ENCODE assay signal across 22 cellular contexts in the genomic region with DNA sequence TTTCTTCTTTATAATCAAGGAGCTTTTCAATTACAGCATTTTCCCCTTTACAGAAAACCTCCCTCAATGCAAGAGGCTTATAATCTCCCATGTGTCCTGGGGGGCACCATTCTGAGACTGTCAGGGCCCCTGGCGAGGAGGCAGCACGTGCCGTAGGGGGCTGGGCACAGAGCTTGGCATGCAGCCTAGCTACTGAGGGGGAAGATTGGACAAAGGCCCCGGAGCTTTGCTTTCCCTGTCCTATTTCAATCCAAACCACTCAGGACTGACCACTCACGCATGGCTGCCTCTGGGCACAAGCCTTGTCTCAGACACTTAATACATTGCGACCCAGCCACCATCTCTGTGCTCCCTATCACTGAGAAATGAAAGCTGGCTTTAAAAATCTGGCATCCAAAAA. TPM values are rescaled to one million over a fixed set of nuclear protein-coding genes. Genes with fewer than 3 reads are reported as not detected.
DNase-seq lines count a peak whose midpoint lies in the region; ATAC-seq and TF ChIP-seq lines count a peak whose summit lies in the region.
"Had no signal": no experiment of that assay in that cellular context is flagged by ENCODE, and none has a peak within 500 bp of the region (broad histone marks: within the 10 kb centered on the region; RNA-seq: fewer than 3 reads in every experiment).

No MANE protein-coding gene starts in this region.

- TF ChIP-seq CTCF in VCaP (conservative IDR thresholded peaks at IDR 0.05) (no peak), dorsolateral prefrontal cortex (IDR thresholded peaks at IDR 0.05 in 54 of 56, conservative IDR thresholded peaks at IDR 0.05 in 2 of 56; ENCODE audit: low read depth in 1 of 56, partially characterized antibody in 56 of 56) (no peak), testis (IDR thresholded peaks at IDR 0.05) (no peak)

- H3K4me1 ChIP-seq in testis, result peaks cover 15% of the 10 kb centered on the region

- H3K27me3 ChIP-seq in dorsolateral prefrontal cortex (peaks cover 0 to 8% (median 0%) of the 10 kb centered on the region in 45 donors), testis (no peaks in the 10 kb centered on the region)

- no peaks in the 10 kb centered on the region for H3K9me3 ChIP-seq in testis
- H3K9me3 ChIP-seq: ascending aorta, mucosa of descending colon, spleen, tibial nerve had no signal

- DNase-seq in left cardiac atrium (peak; percentile 29), cardiac septum (ENCODE audit: low spot score) (no peak), dorsolateral prefrontal cortex (peak in 1 of 10 donors; percentile 73), testis (peak; percentile 12), NOMO-1 (lab: John Stamatoyannopoulos, UW; ENCODE audit: unreplicated experiment in 2 of 2) (no peak)
- DNase-seq in activated CD4-positive, CD25-positive, alpha-beta regulatory T cell (lab: John Stamatoyannopoulos, UW), result no peak
- DNase-seq: activated CD4-positive, alpha-beta T cell treated with anti-CD3 and anti-CD28 coated beads for 48 hours; activated naive CD8-positive, alpha-beta T cell treated with anti-CD3 and anti-CD28 coated beads, Interleukin-2, amount 10 ng/mL, durations not matched to agents 7 days and 5 days; activated T-cell treated with anti-CD3 and anti-CD28 coated beads, Interleukin-2, amount 50 U/mL, for 1 hour; DMS 273 treated with DMSO at 0.1 percent for 48 hours; foreskin melanocyte; natural killer cell; NCI-H146; SIG-M5; stimulated activated CD4-positive, alpha-beta T cell treated with anti-CD3 and anti-CD28 coated beads, Interleukin-2, amount 100 ng/mL, for 24 hours; WERI-Rb-1 had no signal

- intact Hi-C loops in left cardiac atrium (cut with DNase I) (no loop called here), cardiac septum (cut with DNase I) (no loop called here), dorsolateral prefrontal cortex (cut with DNase I) (no loop called here), testis (cut with DNase I; ENCODE audit: low total_unique reads) (no loop called here)

- H3K4me3 ChIP-seq in dorsolateral prefrontal cortex (no peak overlapping the region), testis (no peak overlapping the region)
- H3K4me3 ChIP-seq: ascending aorta, mucosa of descending colon, spleen, tibial nerve had no signal

- ATAC-seq in left cardiac atrium (peak in 1 of 2 donors; percentile 13), HG02571 (IDR thresholded peaks at IDR 0.05; ENCODE audit: unreplicated experiment) (no peak)
- ATAC-seq: mucosa of descending colon, natural killer cell had no signal

- no peaks in the 10 kb centered on the region for H3K36me3 ChIP-seq in testis (ENCODE audit: low read depth, missing control alignments)
- H3K36me3 ChIP-seq: tibial nerve had no signal

- H3K27ac ChIP-seq in VCaP (peak overlapping the region; percentile 98), dorsolateral prefrontal cortex (peak overlapping the region in 30 of 59 donors; percentile 1 to 71 (median 29)), testis (no peak overlapping the region)
- H3K27ac ChIP-seq: spleen, tibial nerve, WERI-Rb-1 had no signal

- WGBS in testis, 2 donors, result 42 to 43% methylated on average over 5 to 6 of the region's 6 CpGs

- TF ChIP-seq POLR2A in testis (IDR thresholded peaks at IDR 0.05), result no peak

RNA-seq across cellular contexts. Expression of a gene that starts 2.8 kb away (rescaled TPM):
- 10 to 100 TPM; 10.5 to 16.4 TPM for total RNA-seq in left cardiac atrium
- total RNA-seq in cardiac septum, result 2.7 TPM
- 100 to 1,000 TPM; 108 to 286 (median 187) TPM for total RNA-seq in dorsolateral prefrontal cortex
- 1 to 10 TPM; 8.0 to 8.4 TPM for total RNA-seq in testis
- 7.4 TPM for polyA plus RNA-seq in testis (ENCODE audit: insufficient read depth, low read depth, low replicate concordance)

Comparison
In these comparisons a context has a peak if more than half of its experiments do, and no peak if none do; other contexts are left out.
1. DNase-seq: peak in left cardiac atrium (single experiment) and testis (single experiment); none in cardiac septum (single experiment), activated CD4-positive, CD25-positive, alpha-beta regulatory T cell (0 of 4) and NOMO-1 (0 of 2).
2. H3K27ac ChIP-seq: peak in VCaP (single experiment) and dorsolateral prefrontal cortex (30 of 59); none in testis (0 of 2).
3. RNA of a gene that starts 2.8 kb away (total RNA-seq): 108 to 286 TPM in dorsolateral prefrontal cortex; 10.5 to 16.4 TPM in left cardiac atrium, 8.0 to 8.4 TPM in testis and 2.7 TPM in cardiac septum (single experiment); every median in the first group is over 4 times any median in the second.